In genomic region chr17:35548978-35549377, GRCh38 we compare ENCODE assay signal across 22 cellular contexts. TPM values are rescaled to one million over a fixed set of nuclear protein-coding genes. Genes with fewer than 3 reads are reported as not detected.
DNase-seq lines count a peak whose midpoint lies in the region; ATAC-seq and TF ChIP-seq lines count a peak whose summit lies in the region.
"Had no signal": no experiment of that assay in that cellular context is flagged by ENCODE, and none has a peak within 500 bp of the region (broad histone marks: within the 10 kb centered on the region; RNA-seq: fewer than 3 reads in every experiment).

No MANE protein-coding gene starts in this region.

- H3K27me3 Mint-ChIP-seq in activated CD4-positive, alpha-beta T cell treated with anti-CD3 and anti-CD28 coated beads for 36 hours, result no peaks in the 10 kb centered on the region
- peaks cover 13% of the 10 kb centered on the region for H3K27me3 Mint-ChIP-seq in activated CD4-positive, alpha-beta T cell treated with anti-CD3 and anti-CD28 coated beads, Interleukin-2, amount 10 ng/mL, durations not matched to agents 24 days and 14 days
- H3K27me3 Mint-ChIP-seq in activated naive CD4-positive, alpha-beta T cell treated with anti-CD3 and anti-CD28 coated beads for 36 hours (ENCODE audit: low read depth), result no peaks in the 10 kb centered on the region
- H3K27me3 Mint-ChIP-seq: CD4-positive, alpha-beta memory T cell had no signal

- H3K9me3 Mint-ChIP-seq in activated CD4-positive, alpha-beta T cell treated with anti-CD3 and anti-CD28 coated beads for 36 hours (ENCODE audit: low read depth), result no peaks in the 10 kb centered on the region
- peaks cover 5% of the 10 kb centered on the region for H3K9me3 Mint-ChIP-seq in activated CD4-positive, alpha-beta T cell treated with anti-CD3 and anti-CD28 coated beads, Interleukin-2, amount 10 ng/mL, durations not matched to agents 24 days and 14 days
- no peaks in the 10 kb centered on the region for H3K9me3 Mint-ChIP-seq in activated naive CD4-positive, alpha-beta T cell treated with anti-CD3 and anti-CD28 coated beads, Interleukin-2, amount 50 U/mL, for 72 hours
- no peaks in the 10 kb centered on the region for H3K9me3 Mint-ChIP-seq in activated naive CD4-positive, alpha-beta T cell treated with anti-CD3 and anti-CD28 coated beads for 36 hours
- no peaks in the 10 kb centered on the region for H3K9me3 Mint-ChIP-seq in stimulated activated effector memory CD8-positive, alpha-beta T cell treated with anti-CD3 and anti-CD28 coated beads, Interleukin-12 subunit alpha, Interleukin-12 subunit beta, amount 100 ng/mL, for 72 hours
- H3K9me3 Mint-ChIP-seq: CD4-positive, alpha-beta memory T cell; HFFc6 had no signal

- no peak overlapping the region for H3K4me3 ChIP-seq in epithelial cell of esophagus (ENCODE audit: low read length)
- H3K4me3 ChIP-seq: BLaER1, GM12878 had no signal

- no peaks in the 10 kb centered on the region for H3K36me3 Mint-ChIP-seq in activated CD4-positive, alpha-beta T cell treated with anti-CD3 and anti-CD28 coated beads for 36 hours (ENCODE audit: low read depth)
- peaks cover 4% of the 10 kb centered on the region for H3K36me3 Mint-ChIP-seq in activated CD4-positive, alpha-beta T cell treated with anti-CD3 and anti-CD28 coated beads, Interleukin-2, amount 10 ng/mL, durations not matched to agents 24 days and 14 days (ENCODE audit: low read depth)
- H3K36me3 Mint-ChIP-seq in activated naive CD4-positive, alpha-beta T cell treated with anti-CD3 and anti-CD28 coated beads, Interleukin-2, amount 50 U/mL, for 72 hours, result no peaks in the 10 kb centered on the region
- no peaks in the 10 kb centered on the region for H3K36me3 Mint-ChIP-seq in activated naive CD4-positive, alpha-beta T cell treated with anti-CD3 and anti-CD28 coated beads for 36 hours (ENCODE audit: low read depth)
- H3K36me3 Mint-ChIP-seq in stimulated activated effector memory CD8-positive, alpha-beta T cell treated with anti-CD3 and anti-CD28 coated beads, Interleukin-12 subunit alpha, Interleukin-12 subunit beta, amount 100 ng/mL, for 72 hours, result no peaks in the 10 kb centered on the region
- H3K36me3 Mint-ChIP-seq: CD14-positive monocyte had no signal

- POLR2A ChIA-PET in activated CD4-positive, alpha-beta T cell treated with anti-CD3 and anti-CD28 coated beads for 36 hours (lab: Charles Lee), result no interaction called here

- no peak overlapping the region for H3K27ac Mint-ChIP-seq in activated CD4-positive, alpha-beta T cell treated with anti-CD3 and anti-CD28 coated beads for 36 hours
- H3K27ac Mint-ChIP-seq in activated CD4-positive, alpha-beta T cell treated with anti-CD3 and anti-CD28 coated beads, Interleukin-2, amount 10 ng/mL, durations not matched to agents 24 days and 14 days, result no peak overlapping the region
- H3K27ac Mint-ChIP-seq in activated naive CD4-positive, alpha-beta T cell treated with anti-CD3 and anti-CD28 coated beads, Interleukin-2, amount 50 U/mL, for 72 hours, result no peak overlapping the region
- H3K27ac Mint-ChIP-seq in activated naive CD4-positive, alpha-beta T cell treated with anti-CD3 and anti-CD28 coated beads for 36 hours, result no peak overlapping the region
- no peak overlapping the region for H3K27ac Mint-ChIP-seq in stimulated activated effector memory CD8-positive, alpha-beta T cell treated with anti-CD3 and anti-CD28 coated beads, Interleukin-12 subunit alpha, Interleukin-12 subunit beta, amount 100 ng/mL, for 72 hours
- H3K27ac Mint-ChIP-seq: CD14-positive monocyte; CD4-positive, alpha-beta memory T cell; HFFc6 had no signal

- intact Hi-C loops in activated CD4-positive, alpha-beta T cell treated with anti-CD3 and anti-CD28 coated beads for 36 hours (cut with DNase I, micrococcal nuclease), result no loop called here
- intact Hi-C loops in activated CD4-positive, alpha-beta T cell treated with anti-CD3 and anti-CD28 coated beads, Interleukin-2, amount 10 ng/mL, durations not matched to agents 24 days and 14 days (cut with micrococcal nuclease), result no loop called here
- intact Hi-C loops in activated naive CD4-positive, alpha-beta T cell treated with anti-CD3 and anti-CD28 coated beads for 36 hours (cut with micrococcal nuclease), result no loop called here
- intact Hi-C loops in posterior cingulate gyrus (cut with DNase I), result no loop called here

- no peak for TF ChIP-seq CTCF in epithelial cell of esophagus (IDR thresholded peaks at IDR 0.05; ENCODE audit: insufficient read depth, low read depth, low read length, missing control alignments)

- peaks cover 22% of the 10 kb centered on the region for H3K4me1 Mint-ChIP-seq in activated CD4-positive, alpha-beta T cell treated with anti-CD3 and anti-CD28 coated beads for 36 hours
- peaks cover 15% of the 10 kb centered on the region for H3K4me1 Mint-ChIP-seq in activated CD4-positive, alpha-beta T cell treated with anti-CD3 and anti-CD28 coated beads, Interleukin-2, amount 10 ng/mL, durations not matched to agents 24 days and 14 days
- H3K4me1 Mint-ChIP-seq in activated naive CD4-positive, alpha-beta T cell treated with anti-CD3 and anti-CD28 coated beads for 36 hours (ENCODE audit: low read depth), result peaks cover 26% of the 10 kb centered on the region
- peaks cover 29% of the 10 kb centered on the region for H3K4me1 Mint-ChIP-seq in stimulated activated effector memory CD8-positive, alpha-beta T cell treated with anti-CD3 and anti-CD28 coated beads, Interleukin-12 subunit alpha, Interleukin-12 subunit beta, amount 100 ng/mL, for 72 hours

- CTCF ChIA-PET in activated CD4-positive, alpha-beta T cell treated with anti-CD3 and anti-CD28 coated beads for 36 hours (lab: Charles Lee), result interaction anchor here (1.4 kb wide), 1 partner anchor 15 kb away, joined by 4 read pairs; no protein-coding TSS in a partner anchor
- CTCF ChIA-PET in activated naive CD4-positive, alpha-beta T cell treated with anti-CD3 and anti-CD28 coated beads for 36 hours (lab: Charles Lee), result no interaction called here

- H3K4me3 Mint-ChIP-seq in activated CD4-positive, alpha-beta T cell treated with anti-CD3 and anti-CD28 coated beads for 36 hours, result no peak overlapping the region
- H3K4me3 Mint-ChIP-seq in activated CD4-positive, alpha-beta T cell treated with anti-CD3 and anti-CD28 coated beads, Interleukin-2, amount 10 ng/mL, durations not matched to agents 24 days and 14 days, result no peak overlapping the region
- H3K4me3 Mint-ChIP-seq in activated naive CD4-positive, alpha-beta T cell treated with anti-CD3 and anti-CD28 coated beads for 36 hours, result no peak overlapping the region
- H3K4me3 Mint-ChIP-seq in stimulated activated effector memory CD8-positive, alpha-beta T cell treated with anti-CD3 and anti-CD28 coated beads, Interleukin-12 subunit alpha, Interleukin-12 subunit beta, amount 100 ng/mL, for 72 hours, result no peak overlapping the region
- H3K4me3 Mint-ChIP-seq: CD14-positive monocyte; CD4-positive, alpha-beta memory T cell; HFFc6 had no signal

- peak; percentile 64 for ATAC-seq in activated CD4-positive, alpha-beta T cell treated with anti-CD3 and anti-CD28 coated beads for 36 hours
- ATAC-seq in activated naive CD4-positive, alpha-beta T cell treated with anti-CD3 and anti-CD28 coated beads, Interleukin-2, amount 50 U/mL, for 72 hours, result peak; percentile 31 to 84
- ATAC-seq in stimulated activated effector memory CD8-positive, alpha-beta T cell treated with anti-CD3 and anti-CD28 coated beads, Interleukin-12 subunit alpha, Interleukin-12 subunit beta, amount 100 ng/mL, for 72 hours, result peak; percentile 66
- ATAC-seq: GM12878, HCT116 had no signal

- DNase-seq in activated CD4-positive, alpha-beta T cell treated with anti-CD3 and anti-CD28 coated beads for 36 hours, result no peak
- DNase-seq in activated CD4-positive, alpha-beta T cell treated with anti-CD3 and anti-CD28 coated beads, Interleukin-2, amount 10 ng/mL, durations not matched to agents 24 days and 14 days, result no peak
- DNase-seq in activated naive CD4-positive, alpha-beta T cell treated with anti-CD3 and anti-CD28 coated beads, Interleukin-2, amount 50 U/mL, for 72 hours (ENCODE audit: low spot score in 2 of 2), result no peak
- DNase-seq in activated naive CD4-positive, alpha-beta T cell treated with anti-CD3 and anti-CD28 coated beads for 36 hours, result no peak
- DNase-seq in epithelial cell of esophagus (ENCODE audit: low read depth) (peak; percentile 47), NCI-H446 treated with DMSO at 0.1 percent for 48 hours (lab: John Stamatoyannopoulos, UW) (no peak), posterior cingulate gyrus (no peak)
- no peak for DNase-seq in stimulated activated effector memory CD8-positive, alpha-beta T cell treated with anti-CD3 and anti-CD28 coated beads, Interleukin-12 subunit alpha, Interleukin-12 subunit beta, amount 100 ng/mL, for 72 hours (ENCODE audit: low spot score in 2 of 2)
- DNase-seq: 8988T; Calu3; CD4-positive, alpha-beta memory T cell; DND-41; EL; GOT3; H7; HFFc6 had no signal

RNA-seq across cellular contexts. Expression of gene SLFN12L, which starts 11.5 kb away (rescaled TPM):
- 10 to 100 TPM; 23.3 to 23.7 TPM for total RNA-seq in activated CD4-positive, alpha-beta T cell treated with anti-CD3 and anti-CD28 coated beads for 36 hours
- total RNA-seq in activated CD4-positive, alpha-beta T cell treated with anti-CD3 and anti-CD28 coated beads, Interleukin-2, amount 10 ng/mL, durations not matched to agents 24 days and 14 days, result 43.1 and 44.8 TPM in 2 replicates
- total RNA-seq in activated naive CD4-positive, alpha-beta T cell treated with anti-CD3 and anti-CD28 coated beads, Interleukin-2, amount 50 U/mL, for 72 hours, result 10 to 100 TPM; 33.7 to 43.2 TPM
- total RNA-seq in activated naive CD4-positive, alpha-beta T cell treated with anti-CD3 and anti-CD28 coated beads for 36 hours, result 10 to 100 TPM; 23.5 to 25.2 TPM
- total RNA-seq: G401, H7 had no signal

RNA-seq across cellular contexts. Expression of gene SLFN14, which starts 11.6 kb away (rescaled TPM):
- total RNA-seq in activated CD4-positive, alpha-beta T cell treated with anti-CD3 and anti-CD28 coated beads for 36 hours, result not detected
- total RNA-seq in activated CD4-positive, alpha-beta T cell treated with anti-CD3 and anti-CD28 coated beads, Interleukin-2, amount 10 ng/mL, durations not matched to agents 24 days and 14 days, result 0.07 TPM in 1 of 2 replicates, not detected in the other
- total RNA-seq in activated naive CD4-positive, alpha-beta T cell treated with anti-CD3 and anti-CD28 coated beads, Interleukin-2, amount 50 U/mL, for 72 hours, result under 1 TPM in 1 of 2 donors, not detected in 1; 0.08 TPM
- not detected for total RNA-seq in activated naive CD4-positive, alpha-beta T cell treated with anti-CD3 and anti-CD28 coated beads for 36 hours
- total RNA-seq: A673; Calu3; CD4-positive, alpha-beta memory T cell; G401; H7; HFFc6 had no signal

RNA-seq across cellular contexts. Expression of gene PEX12, which starts 29.4 kb away (rescaled TPM):
- 1 to 10 TPM; 5.7 to 6.1 TPM for total RNA-seq in activated CD4-positive, alpha-beta T cell treated with anti-CD3 and anti-CD28 coated beads for 36 hours
- total RNA-seq in activated CD4-positive, alpha-beta T cell treated with anti-CD3 and anti-CD28 coated beads, Interleukin-2, amount 10 ng/mL, durations not matched to agents 24 days and 14 days, result 4.5 and 4.8 TPM in 2 replicates
- 1 to 10 TPM; 5.1 to 5.6 TPM for total RNA-seq in activated naive CD4-positive, alpha-beta T cell treated with anti-CD3 and anti-CD28 coated beads, Interleukin-2, amount 50 U/mL, for 72 hours
- 1 to 10 TPM; 6.2 to 6.5 TPM for total RNA-seq in activated naive CD4-positive, alpha-beta T cell treated with anti-CD3 and anti-CD28 coated beads for 36 hours

RNA-seq across cellular contexts. Expression of gene AP2B1, which starts 38.1 kb away (rescaled TPM):
- total RNA-seq in activated CD4-positive, alpha-beta T cell treated with anti-CD3 and anti-CD28 coated beads for 36 hours, result 100 to 1,000 TPM; 166 to 184 TPM
- total RNA-seq in activated CD4-positive, alpha-beta T cell treated with anti-CD3 and anti-CD28 coated beads, Interleukin-2, amount 10 ng/mL, durations not matched to agents 24 days and 14 days, result 164 and 172 TPM in 2 replicates
- 100 to 1,000 TPM; 185 to 202 TPM for total RNA-seq in activated naive CD4-positive, alpha-beta T cell treated with anti-CD3 and anti-CD28 coated beads, Interleukin-2, amount 50 U/mL, for 72 hours
- total RNA-seq in activated naive CD4-positive, alpha-beta T cell treated with anti-CD3 and anti-CD28 coated beads for 36 hours, result 100 to 1,000 TPM; 158 to 172 TPM
